In genomic region chr21:44466996-44467858, GRCh38 we compare ENCODE assay signal across 15 cellular contexts. TPM values are rescaled to one million over a fixed set of nuclear protein-coding genes. Genes with fewer than 3 reads are reported as not detected.
DNase-seq lines count a peak whose midpoint lies in the region; TF ChIP-seq lines count a peak whose summit lies in the region.
"Had no signal": no experiment of that assay in that cellular context is flagged by ENCODE, and none has a peak within 500 bp of the region (broad histone marks: within the 10 kb centered on the region; RNA-seq: fewer than 3 reads in every experiment).

No MANE protein-coding gene starts in this region.

- H3K4me3 Mint-ChIP-seq in activated naive CD4-positive, alpha-beta T cell treated with anti-CD3 and anti-CD28 coated beads, Interleukin-2, amount 50 U/mL, for 24 hours, result no peak overlapping the region
- no peak overlapping the region for H3K4me3 Mint-ChIP-seq in activated T-helper 2 cell treated with anti-CD3 and anti-CD28 coated beads, Interferon-gamma antibody, Interleukin-2, Interleukin-4, amounts not matched to agents 10 μg/mL and 5 μg/mL and 100 μg/mL, durations not matched to agents 14 hours and 24 hours and 36 hours (ENCODE audit: low read depth)
- H3K4me3 Mint-ChIP-seq: B cell; CD4-positive, alpha-beta T cell had no signal

- H3K4me1 ChIP-seq in suprapubic skin, result no peaks in the 10 kb centered on the region

- peak overlapping the region; percentile 30 for H3K27ac Mint-ChIP-seq in activated naive CD4-positive, alpha-beta T cell treated with anti-CD3 and anti-CD28 coated beads, Interleukin-2, amount 50 U/mL, for 24 hours
- no peak overlapping the region for H3K27ac Mint-ChIP-seq in activated T-helper 2 cell treated with anti-CD3 and anti-CD28 coated beads, Interferon-gamma antibody, Interleukin-2, Interleukin-4, amounts not matched to agents 10 μg/mL and 5 μg/mL and 100 μg/mL, durations not matched to agents 14 hours and 24 hours and 36 hours
- H3K27ac Mint-ChIP-seq: B cell; CD4-positive, alpha-beta T cell had no signal

- no peak overlapping the region for H3K4me3 ChIP-seq in suprapubic skin

- H3K27ac ChIP-seq in suprapubic skin, result no peak overlapping the region

- H3K36me3 ChIP-seq in suprapubic skin, result no peaks in the 10 kb centered on the region

- TF ChIP-seq CTCF in suprapubic skin (IDR thresholded peaks at IDR 0.05), result no peak

- 90% methylated on average over 20 of the region's 36 CpGs for WGBS in suprapubic skin

- no peaks in the 10 kb centered on the region for H3K36me3 Mint-ChIP-seq in activated naive CD4-positive, alpha-beta T cell treated with anti-CD3 and anti-CD28 coated beads, Interleukin-2, amount 50 U/mL, for 24 hours
- no peaks in the 10 kb centered on the region for H3K36me3 Mint-ChIP-seq in activated T-helper 2 cell treated with anti-CD3 and anti-CD28 coated beads, Interferon-gamma antibody, Interleukin-2, Interleukin-4, amounts not matched to agents 10 μg/mL and 5 μg/mL and 100 μg/mL, durations not matched to agents 14 hours and 24 hours and 36 hours (ENCODE audit: low read depth)

- intact Hi-C loops in activated T-helper 2 cell treated with anti-CD3 and anti-CD28 coated beads, Interferon-gamma antibody, Interleukin-2, Interleukin-4, amounts not matched to agents 10 μg/mL and 5 μg/mL and 100 μg/mL, durations not matched to agents 14 hours and 24 hours and 36 hours (cut with micrococcal nuclease), result no loop called here

- no peaks in the 10 kb centered on the region for H3K27me3 ChIP-seq in suprapubic skin

- TF ChIP-seq POLR2A in suprapubic skin (IDR thresholded peaks at IDR 0.05), result no peak

- no peaks in the 10 kb centered on the region for H3K9me3 Mint-ChIP-seq in activated naive CD4-positive, alpha-beta T cell treated with anti-CD3 and anti-CD28 coated beads, Interleukin-2, amount 50 U/mL, for 24 hours
- no peaks in the 10 kb centered on the region for H3K9me3 Mint-ChIP-seq in activated T-helper 2 cell treated with anti-CD3 and anti-CD28 coated beads, Interferon-gamma antibody, Interleukin-2, Interleukin-4, amounts not matched to agents 10 μg/mL and 5 μg/mL and 100 μg/mL, durations not matched to agents 14 hours and 24 hours and 36 hours
- H3K9me3 Mint-ChIP-seq: CD4-positive, alpha-beta T cell had no signal

- DNase-seq in activated naive CD4-positive, alpha-beta T cell treated with anti-CD3 and anti-CD28 coated beads, Interleukin-2, amount 50 U/mL, for 16 hours, result no peak
- DNase-seq in activated T-helper 2 cell treated with anti-CD3 and anti-CD28 coated beads, Interferon-gamma antibody, Interleukin-2, Interleukin-4, amounts not matched to agents 10 μg/mL and 5 μg/mL and 100 μg/mL, durations not matched to agents 14 hours and 24 hours and 36 hours (ENCODE audit: low spot score), result peak; percentile 6
- DNase-seq in mesenteric fat pad (ENCODE audit: low spot score), result peak; percentile 85
- peak; percentile 48 to 64 for DNase-seq in suprapubic skin (ENCODE audit: low spot score in 2 of 2)
- DNase-seq in NCI-H524 (lab: John Stamatoyannopoulos, UW), result no peak
- no peak for DNase-seq in SW 1271 (lab: John Stamatoyannopoulos, UW)
- DNase-seq: C1 segment of cervical spinal cord; Calu3; CD4-positive, alpha-beta T cell; DMS 273 treated with DMSO at 0.1 percent for 48 hours; DMS79 treated with DMSO at 0.1 percent for 48 hours; EL; IMR-90 had no signal

- H3K9me3 ChIP-seq in suprapubic skin, result no peaks in the 10 kb centered on the region

- no peak for TF ChIP-seq EP300 in suprapubic skin (IDR thresholded peaks at IDR 0.05)

- no peaks in the 10 kb centered on the region for H3K4me1 Mint-ChIP-seq in activated naive CD4-positive, alpha-beta T cell treated with anti-CD3 and anti-CD28 coated beads, Interleukin-2, amount 50 U/mL, for 24 hours
- H3K4me1 Mint-ChIP-seq in activated T-helper 2 cell treated with anti-CD3 and anti-CD28 coated beads, Interferon-gamma antibody, Interleukin-2, Interleukin-4, amounts not matched to agents 10 μg/mL and 5 μg/mL and 100 μg/mL, durations not matched to agents 14 hours and 24 hours and 36 hours (ENCODE audit: low read depth), result no peaks in the 10 kb centered on the region
- H3K4me1 Mint-ChIP-seq: B cell had no signal

- H3K27me3 Mint-ChIP-seq in activated naive CD4-positive, alpha-beta T cell treated with anti-CD3 and anti-CD28 coated beads, Interleukin-2, amount 50 U/mL, for 24 hours, result no peaks in the 10 kb centered on the region
- peaks cover 2% of the 10 kb centered on the region for H3K27me3 Mint-ChIP-seq in activated T-helper 2 cell treated with anti-CD3 and anti-CD28 coated beads, Interferon-gamma antibody, Interleukin-2, Interleukin-4, amounts not matched to agents 10 μg/mL and 5 μg/mL and 100 μg/mL, durations not matched to agents 14 hours and 24 hours and 36 hours (ENCODE audit: low read depth)
- H3K27me3 Mint-ChIP-seq: B cell; CD4-positive, alpha-beta T cell had no signal

RNA-seq across cellular contexts. Expression of gene LRRC3, which starts 11.9 kb away (rescaled TPM):
- 2.2 and 2.3 TPM in 2 replicates for total RNA-seq in activated T-helper 2 cell treated with anti-CD3 and anti-CD28 coated beads, Interferon-gamma antibody, Interleukin-2, Interleukin-4, amounts not matched to agents 10 μg/mL and 5 μg/mL and 100 μg/mL, durations not matched to agents 14 hours and 24 hours and 36 hours
- total RNA-seq in mesenteric fat pad (3.8 TPM), suprapubic skin (1 to 10 TPM; 3.9 to 6.2 (median 4.7) TPM)

Comparison
In these comparisons a context has a peak if more than half of its experiments do, and no peak if none do; other contexts are left out.
1. DNase-seq: peak in activated T-helper 2 cell treated with anti-CD3 and anti-CD28 coated beads, Interferon-gamma antibody, Interleukin-2, Interleukin-4, amounts not matched to agents 10 μg/mL and 5 μg/mL and 100 μg/mL, durations not matched to agents 14 hours and 24 hours and 36 hours (single experiment), mesenteric fat pad (single experiment) and suprapubic skin (2 of 2); none in activated naive CD4-positive, alpha-beta T cell treated with anti-CD3 and anti-CD28 coated beads, Interleukin-2, amount 50 U/mL, for 16 hours (single experiment), NCI-H524 (0 of 2) and SW 1271 (0 of 2).